ENCODE assay signal across 1 cellular context in genomic region chr15:48798319-48798718, GRCh38.
TF ChIP-seq lines count a peak whose summit lies in the region.

No MANE protein-coding gene starts in this region.

TF ChIP-seq in K562, 482 proteins besides CTCF, POLR2A, EP300 and RAD21:
- TF ChIP-seq ETV5 (CRISPR knock-in tag; IDR thresholded peaks at IDR 0.05; ENCODE audit: low read depth), result no peak
- no peak for TF ChIP-seq ZFP30 (CRISPR knock-in tag; IDR thresholded peaks at IDR 0.05; ENCODE audit: borderline replicate concordance)
- peak; percentile 11; the same call in 1 of the 2 replicates for TF ChIP-seq CBFA2T3 (IDR thresholded peaks at IDR 0.05)
TF ChIP-seq in K562: peak in this region for 1.
